In genomic region chrX:71067079-71067478, GRCh38 we compare ENCODE assay signal across 7 cellular contexts. TPM values are rescaled to one million over a fixed set of nuclear protein-coding genes. Genes with fewer than 3 reads are reported as not detected.
A peak's percentile ranks its signal among the peaks of the same experiment; 100 is the strongest.
DNase-seq lines count a peak whose midpoint lies in the region; ATAC-seq and TF ChIP-seq lines count a peak whose summit lies in the region.

No MANE protein-coding gene starts in this region.

- peaks cover 18% of the 10 kb centered on the region for H3K36me3 Mint-ChIP-seq in activated CD8-positive, alpha-beta T cell treated with anti-CD3 and anti-CD28 coated beads for 36 hours (ENCODE audit: low read depth)

- ATAC-seq in activated CD8-positive, alpha-beta T cell treated with anti-CD3 and anti-CD28 coated beads for 36 hours: no peak
- ATAC-seq in HG03139 (IDR thresholded peaks at IDR 0.05; ENCODE audit: unreplicated experiment): no peak

- TF ChIP-seq POLR2A in spleen (IDR thresholded peaks at IDR 0.05) (no peak), thyroid gland (IDR thresholded peaks at IDR 0.05) (no peak)

- POLR2A ChIA-PET in HEK293 (lab: Yijun Ruan, JAX): interaction anchor here (1.1 to 1.4 kb wide), 3 partner anchors 15 to 115 kb away, joined by 3 to 11 read pairs (median 5); partner anchors contain the start of gene MED12
- POLR2A ChIA-PET in activated CD8-positive, alpha-beta T cell treated with anti-CD3 and anti-CD28 coated beads for 36 hours (lab: Charles Lee): interaction anchor here (1.1 kb wide), 1 partner anchor 8 kb away, joined by 3 read pairs; no protein-coding TSS in a partner anchor

- no peaks in the 10 kb centered on the region for H3K27me3 ChIP-seq in iPS-18a (ENCODE audit: control insufficient read depth, insufficient read depth, low read length)
- H3K27me3 ChIP-seq in spleen (replicated peaks in 1 of 7): no peaks in the 10 kb centered on the region
- no peaks in the 10 kb centered on the region for H3K27me3 ChIP-seq in thyroid gland

- CTCF ChIA-PET in HEK293 (lab: Yijun Ruan, JAX): no interaction called here
- CTCF ChIA-PET in activated CD8-positive, alpha-beta T cell treated with anti-CD3 and anti-CD28 coated beads for 36 hours (lab: Charles Lee): no interaction called here

- intact Hi-C loops in activated CD8-positive, alpha-beta T cell treated with anti-CD3 and anti-CD28 coated beads for 36 hours (cut with micrococcal nuclease): loop anchor here (5.0 kb wide), 1 partner anchor 45 kb away; the partner anchor contains the start of gene IL2RG
- intact Hi-C loops in spleen (cut with DNase I; ENCODE audit: low total_unique reads): no loop called here
- intact Hi-C loops in thyroid gland (cut with DNase I): no loop called here

- DNase-seq in activated CD8-positive, alpha-beta T cell treated with anti-CD3 and anti-CD28 coated beads for 36 hours: no peak
- no peak for DNase-seq in spleen
- DNase-seq in thyroid gland: no peak
- no peak for DNase-seq in NCI-H1436 treated with DMSO at 0.1 percent for 48 hours (lab: John Stamatoyannopoulos, UW)

- no peaks in the 10 kb centered on the region for H3K9me3 Mint-ChIP-seq in activated CD8-positive, alpha-beta T cell treated with anti-CD3 and anti-CD28 coated beads for 36 hours

- WGBS in spleen, 5 donors: 24 to 44% (median 33%) methylated on average over 1 of the region's 1 CpG
- 41 to 45% methylated on average over 1 of the region's 1 CpG for WGBS in thyroid gland, 2 donors

- H3K27ac ChIP-seq in HEK293 (ENCODE audit: extremely low read depth, low read depth, low read length) (0 out of 2 replicates have a peak overlapping the region, but pooled peaks have one; percentile 77), iPS-18a (ENCODE audit: low read length) (no peak overlapping the region), spleen (peak overlapping the region in 7 of 8 donors; percentile 81 to 93 (median 88)), thyroid gland (peak overlapping the region in 1 of 3 donors; percentile 77)

- H3K4me1 ChIP-seq in HEK293 (ENCODE audit: control insufficient read depth, insufficient read depth, low read length) (no peaks in the 10 kb centered on the region), iPS-18a (ENCODE audit: control insufficient read depth, low read depth, low read length) (no peaks in the 10 kb centered on the region), spleen (peaks cover 0 to 22% (median 10%) of the 10 kb centered on the region in 6 donors), thyroid gland (peaks cover 0 to 4% of the 10 kb centered on the region in 2 donors)

- peak overlapping the region; percentile 92 for H3K4me3 Mint-ChIP-seq in activated CD8-positive, alpha-beta T cell treated with anti-CD3 and anti-CD28 coated beads for 36 hours

- peak overlapping the region; percentile 68 for H3K4me3 ChIP-seq in HEK293 (ENCODE audit: low read depth, low read length)
- peak overlapping the region; percentile 87 for H3K4me3 ChIP-seq in iPS-18a (ENCODE audit: low read length)
- H3K4me3 ChIP-seq in spleen: peak overlapping the region in 7 of 8 donors; percentile 40 to 82 (median 57)
- H3K4me3 ChIP-seq in thyroid gland (replicated peaks in 1 of 3): peak overlapping the region in 1 of 3 donors; percentile 39

- no peaks in the 10 kb centered on the region for H3K27me3 Mint-ChIP-seq in activated CD8-positive, alpha-beta T cell treated with anti-CD3 and anti-CD28 coated beads for 36 hours

- peak overlapping the region; percentile 69 for H3K9ac ChIP-seq in iPS-18a (ENCODE audit: low read length)

- peaks cover 19% of the 10 kb centered on the region for H3K4me1 Mint-ChIP-seq in activated CD8-positive, alpha-beta T cell treated with anti-CD3 and anti-CD28 coated beads for 36 hours (ENCODE audit: low read depth)

- H3K9me3 ChIP-seq in HEK293 (ENCODE audit: control insufficient read depth, insufficient read depth, low read depth, low read length): no peaks in the 10 kb centered on the region; the same call in 1 of the 2 replicates
- H3K9me3 ChIP-seq in iPS-18a (ENCODE audit: control insufficient read depth, low read depth, low read length): peaks cover 8% of the 10 kb centered on the region
- H3K9me3 ChIP-seq in spleen: no peaks in the 10 kb centered on the region
- no peaks in the 10 kb centered on the region for H3K9me3 ChIP-seq in thyroid gland

- H3K27ac Mint-ChIP-seq in activated CD8-positive, alpha-beta T cell treated with anti-CD3 and anti-CD28 coated beads for 36 hours: peak overlapping the region; percentile 97

- TF ChIP-seq CTCF in HEK293 (tag by site-specific recombination; IDR thresholded peaks at IDR 0.05) (no peak), spleen (IDR thresholded peaks at IDR 0.05 in 8 of 11, conservative IDR thresholded peaks at IDR 0.05 in 3 of 11) (no peak), thyroid gland (IDR thresholded peaks at IDR 0.05) (no peak)
- TF ChIP-seq CTCF in activated CD8-positive, alpha-beta T cell treated with anti-CD3 and anti-CD28 coated beads for 36 hours (IDR thresholded peaks at IDR 0.05): no peak

- peaks cover 5 to 11% of the 10 kb centered on the region in 2 experiments; a peak in 2 of 3 replicates for H3K36me3 ChIP-seq in HEK293 (ENCODE audit: control insufficient read depth in 2 of 2, insufficient read depth in 1 of 2, low read length in 2 of 2)
- no peaks in the 10 kb centered on the region for H3K36me3 ChIP-seq in iPS-18a (ENCODE audit: control insufficient read depth, low read depth, low read length)
- H3K36me3 ChIP-seq in spleen: peaks cover 0 to 16% (median 2%) of the 10 kb centered on the region in 6 donors
- no peaks in the 10 kb centered on the region for H3K36me3 ChIP-seq in thyroid gland

TF ChIP-seq in HEK293, 187 proteins besides CTCF, POLR2A, EP300 and RAD21:
- TF ChIP-seq GFI1B (tag by site-specific recombination; IDR thresholded peaks at IDR 0.05) (no peak), ZNF354C (tag by site-specific recombination; IDR thresholded peaks at IDR 0.05; ENCODE audit: borderline replicate concordance, low read depth) (no peak), ZFP41 (tag by site-specific recombination; IDR thresholded peaks at IDR 0.05; ENCODE audit: borderline replicate concordance) (no peak), ZNF560 (tag by site-specific recombination; IDR thresholded peaks at IDR 0.05; ENCODE audit: borderline replicate concordance) (no peak), ZNF747 (tag by site-specific recombination; IDR thresholded peaks at IDR 0.05) (no peak), ZNF138 (tag by site-specific recombination; IDR thresholded peaks at IDR 0.05; ENCODE audit: borderline replicate concordance) (no peak), ZNF514 (tag by site-specific recombination; IDR thresholded peaks at IDR 0.05) (no peak), ZNF76 (tag by site-specific recombination; IDR thresholded peaks at IDR 0.05; ENCODE audit: borderline replicate concordance, low read depth) (no peak)
- TF ChIP-seq, protein P1, sequence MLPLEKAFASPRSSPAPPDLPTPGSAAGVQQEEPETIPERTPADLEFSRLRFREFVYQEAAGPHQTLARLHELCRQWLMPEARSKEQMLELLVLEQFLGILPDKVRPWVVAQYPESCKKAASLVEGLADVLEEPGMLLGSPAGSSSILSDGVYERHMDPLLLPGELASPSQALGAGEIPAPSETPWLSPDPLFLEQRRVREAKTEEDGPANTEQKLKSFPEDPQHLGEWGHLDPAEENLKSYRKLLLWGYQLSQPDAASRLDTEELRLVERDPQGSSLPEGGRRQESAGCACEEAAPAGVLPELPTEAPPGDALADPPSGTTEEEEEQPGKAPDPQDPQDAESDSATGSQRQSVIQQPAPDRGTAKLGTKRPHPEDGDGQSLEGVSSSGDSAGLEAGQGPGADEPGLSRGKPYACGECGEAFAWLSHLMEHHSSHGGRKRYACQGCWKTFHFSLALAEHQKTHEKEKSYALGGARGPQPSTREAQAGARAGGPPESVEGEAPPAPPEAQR (tag by site-specific recombination; IDR thresholded peaks at IDR 0.05): no peak

RNA-seq across cellular contexts. Expression of gene SNX12, which starts 1.1 kb away (rescaled TPM):
- total RNA-seq in activated CD8-positive, alpha-beta T cell treated with anti-CD3 and anti-CD28 coated beads for 36 hours: 10 to 100 TPM; 33.5 to 34.6 TPM
- total RNA-seq in spleen (10 to 100 TPM; 37.1 to 47.6 (median 41.0) TPM), thyroid gland (10 to 100 TPM; 45.0 to 65.7 (median 51.7) TPM)
- 10 to 100 TPM; 11.7 to 28.7 (median 14.0) TPM for polyA plus RNA-seq in spleen

RNA-seq across cellular contexts. Expression of gene FOXO4, which starts 28.6 kb away (rescaled TPM):
- 1 to 10 TPM; 6.0 to 8.7 TPM for total RNA-seq in activated CD8-positive, alpha-beta T cell treated with anti-CD3 and anti-CD28 coated beads for 36 hours
- total RNA-seq in spleen: 10 to 100 TPM; 19.1 to 50.9 (median 32.9) TPM
- 10 to 100 TPM in 1 of 3 donors, 1 to 10 TPM in 2; 5.1 to 12.9 (median 5.8) TPM for polyA plus RNA-seq in spleen
- 10 to 100 TPM; 14.9 to 18.8 (median 16.9) TPM for total RNA-seq in thyroid gland

RNA-seq across cellular contexts. Expression of gene CXorf65, which starts 39.5 kb away (rescaled TPM):
- 10 to 100 TPM; 17.3 to 20.0 TPM for total RNA-seq in activated CD8-positive, alpha-beta T cell treated with anti-CD3 and anti-CD28 coated beads for 36 hours
- total RNA-seq in spleen (10 to 100 TPM in 1 of 7 donors, 1 to 10 TPM in 6; 1.7 to 14.4 (median 6.7) TPM), thyroid gland (not detected)
- polyA plus RNA-seq in spleen: 10 to 100 TPM in 1 of 3 donors, 1 to 10 TPM in 2; 3.7 to 27.2 (median 7.5) TPM

RNA-seq across cellular contexts. Expression of gene IL2RG, which starts 44.3 kb away (rescaled TPM):
- 100 to 1,000 TPM; 302 to 310 TPM for total RNA-seq in activated CD8-positive, alpha-beta T cell treated with anti-CD3 and anti-CD28 coated beads for 36 hours
- total RNA-seq in spleen (100 to 1,000 TPM in 6 of 7 donors, 10 to 100 TPM in 1; 92.6 to 174 (median 127) TPM), thyroid gland (10 to 100 TPM in 1 of 4 donors, 1 to 10 TPM in 3; 2.1 to 14.8 (median 4.8) TPM)
- 100 to 1,000 TPM in 2 of 3 donors, 10 to 100 TPM in 1; 89.8 to 155 (median 122) TPM for polyA plus RNA-seq in spleen

RNA-seq across cellular contexts. Expression of gene MED12, which starts 51.3 kb away (rescaled TPM):
- total RNA-seq in activated CD8-positive, alpha-beta T cell treated with anti-CD3 and anti-CD28 coated beads for 36 hours: 10 to 100 TPM; 49.2 to 52.0 TPM
- total RNA-seq in spleen: 100 to 1,000 TPM in 3 of 7 donors, 10 to 100 TPM in 4; 90.0 to 151 (median 98.7) TPM
- polyA plus RNA-seq in spleen: 10 to 100 TPM in 1 of 3 donors, 1 to 10 TPM in 2; 5.2 to 15.6 (median 5.3) TPM
- total RNA-seq in thyroid gland: 10 to 100 TPM; 31.3 to 50.5 (median 42.9) TPM
